12 cellular contexts compared by ENCODE assay signal in genomic region chr14:92538412-92539017, GRCh38. TPM values are rescaled to one million over a fixed set of nuclear protein-coding genes. Genes with fewer than 3 reads are reported as not detected.
DNase-seq lines count a peak whose midpoint lies in the region; ATAC-seq and TF ChIP-seq lines count a peak whose summit lies in the region.
"Had no signal": no experiment of that assay in that cellular context is flagged by ENCODE, and none has a peak within 500 bp of the region (broad histone marks: within the 10 kb centered on the region; RNA-seq: fewer than 3 reads in every experiment).

No MANE protein-coding gene starts in this region.

- H3K4me3 ChIP-seq in IMR-90 (ENCODE audit: insufficient read depth, low read depth, low read length) (no peak overlapping the region), gastrocnemius medialis (no peak overlapping the region), foreskin fibroblast (ENCODE audit: low read depth in 1 of 2, low read length in 2 of 2) (no peak overlapping the region), right cardiac atrium (ENCODE audit: low read length) (no peak overlapping the region), smooth muscle cell (no peak overlapping the region)

- H2AFZ ChIP-seq in IMR-90 (replicated peaks; ENCODE audit: low read length, poor library complexity) (no peak overlapping the region), smooth muscle cell (ENCODE audit: low read depth) (no peak overlapping the region)

- peaks cover 33 to 64% of the 10 kb centered on the region in 2 experiments for H3K79me1 ChIP-seq in IMR-90 (ENCODE audit: low read depth in 1 of 2, low read length in 2 of 2)

- intact Hi-C loops in IMR-90 (cut with micrococcal nuclease) (no loop called here), gastrocnemius medialis (cut with DNase I; ENCODE audit: low total_unique reads) (no loop called here), right cardiac atrium (cut with DNase I) (no loop called here)

- H3K4me1 ChIP-seq in IMR-90 (ENCODE audit: control insufficient read depth, insufficient read depth, low read length) (peaks cover 17% of the 10 kb centered on the region), gastrocnemius medialis (peaks cover 11 to 12% of the 10 kb centered on the region in 2 donors), right cardiac atrium (ENCODE audit: control insufficient read depth, insufficient read depth, low read length) (peaks cover 11% of the 10 kb centered on the region), smooth muscle cell (ENCODE audit: low read depth) (no peaks in the 10 kb centered on the region)

- TF ChIP-seq RAD21 in IMR-90 (IDR thresholded peaks at IDR 0.05; ENCODE audit: low read length), result no peak

- no peak overlapping the region for H2BK20ac ChIP-seq in IMR-90 (ENCODE audit: low read depth, low read length)

- H3F3A ChIP-seq in smooth muscle cell (ENCODE audit: low read depth), result peaks cover 6% of the 10 kb centered on the region

- H3K9me1 ChIP-seq in IMR-90 (ENCODE audit: insufficient read depth, low read length), result peaks cover 20% of the 10 kb centered on the region

- H3K9ac ChIP-seq in IMR-90 (ENCODE audit: low read depth, low read length), result no peak overlapping the region
- H3K9ac ChIP-seq in smooth muscle cell (ENCODE audit: low read depth), result no peak overlapping the region
- H3K9ac ChIP-seq: KMS-11 had no signal

- no peak overlapping the region for H3K4ac ChIP-seq in IMR-90 (ENCODE audit: low read depth, low read length)

- H3K27me3 ChIP-seq in IMR-90 (ENCODE audit: control insufficient read depth, insufficient read depth, low read length) (no peaks in the 10 kb centered on the region), gastrocnemius medialis (no peaks in the 10 kb centered on the region), right cardiac atrium (ENCODE audit: control insufficient read depth, insufficient read depth) (no peaks in the 10 kb centered on the region), smooth muscle cell (ENCODE audit: low read depth) (no peaks in the 10 kb centered on the region)

- no peaks in the 10 kb centered on the region for H3K79me2 ChIP-seq in smooth muscle cell (ENCODE audit: low read depth)

- BruUV-seq in IMR-90 (replicated peaks; lab: Mats Ljungman, UMichigan), result no TSS peak

- H3K23ac ChIP-seq in IMR-90 (ENCODE audit: low read depth, low read length), result no peak overlapping the region

- ATAC-seq in GM18870 (IDR thresholded peaks at IDR 0.05; ENCODE audit: unreplicated experiment), result peak; percentile 48
- peak; percentile 73 for ATAC-seq in GM21825 (IDR thresholded peaks at IDR 0.05; ENCODE audit: unreplicated experiment)
- no peak for ATAC-seq in IMR-90 (ENCODE audit: low read depth)
- ATAC-seq in gastrocnemius medialis, result no peak
- no peak for ATAC-seq in right cardiac atrium
- ATAC-seq: activated T-cell treated with anti-CD3 and anti-CD28 coated beads, Interleukin-2, amount 50 U/mL, for 4 hours had no signal

- H3K27ac ChIP-seq in IMR-90 (ENCODE audit: insufficient read depth, low read length) (no peak overlapping the region), gastrocnemius medialis (peak overlapping the region; percentile 22 to 75 (median 72)), right cardiac atrium (ENCODE audit: low read length) (no peak overlapping the region), smooth muscle cell (ENCODE audit: low read depth) (no peak overlapping the region)
- H3K27ac ChIP-seq: KMS-11 had no signal

- H2AK5ac ChIP-seq in IMR-90 (ENCODE audit: low read depth, low read length), result peak overlapping the region; percentile 79

- H3K4me2 ChIP-seq in IMR-90 (ENCODE audit: low read depth, low read length), result no peak overlapping the region
- H3K4me2 ChIP-seq in smooth muscle cell, result no peak overlapping the region
- H3K4me2 ChIP-seq: KMS-11 had no signal

- H2BK15ac ChIP-seq in IMR-90 (ENCODE audit: low read depth, low read length), result no peak overlapping the region; the same call in 2 of the 3 replicates

- no peak overlapping the region for H3K56ac ChIP-seq in IMR-90 (ENCODE audit: extremely low read depth, insufficient read depth, low read length)

- dilution Hi-C loops in IMR-90 (cut with HindIII; ENCODE audit: low sequenced_read_pairs, unreplicated experiment), result no loop called here

- TF ChIP-seq CTCF in IMR-90 (conservative IDR thresholded peaks at IDR 0.05; ENCODE audit: low read depth, low read length) (no peak), gastrocnemius medialis (IDR thresholded peaks at IDR 0.05 in 4 of 5, conservative IDR thresholded peaks at IDR 0.05 in 1 of 5) (no peak), foreskin fibroblast (IDR thresholded peaks at IDR 0.05; ENCODE audit: low read depth, low read length) (no peak), smooth muscle cell (IDR thresholded peaks at IDR 0.05; ENCODE audit: borderline replicate concordance, insufficient read depth, poor library complexity, severe bottlenecking) (no peak)

- H4K8ac ChIP-seq in IMR-90 (ENCODE audit: low read depth in 2 of 2, low read length in 2 of 2), result no peak overlapping the region

- POLR2A ChIA-PET in IMR-90 (lab: Charles Lee; ENCODE audit: unreplicated experiment), result no interaction called here

- no peak for TF ChIP-seq POLR2A in IMR-90 (IDR thresholded peaks at IDR 0.05; ENCODE audit: low read depth, low read length)
- no peak for TF ChIP-seq POLR2A in gastrocnemius medialis (IDR thresholded peaks at IDR 0.05)

- H2BK5ac ChIP-seq in IMR-90 (ENCODE audit: low read depth, low read length, poor library complexity, severe bottlenecking), result no peak overlapping the region

- H3K36me3 ChIP-seq in IMR-90 (ENCODE audit: control insufficient read depth, insufficient read depth, low read length) (no peaks in the 10 kb centered on the region), gastrocnemius medialis (no peaks in the 10 kb centered on the region), smooth muscle cell (ENCODE audit: low read depth) (no peaks in the 10 kb centered on the region)

- DNase-seq in IMR-90 (no peak), gastrocnemius medialis (no peak), foreskin fibroblast (no peak), SIG-M5 treated with dmso at 0.1 percent for 504 hours (lab: John Stamatoyannopoulos, UW; ENCODE audit: unreplicated experiment) (no peak), right cardiac atrium (no peak), smooth muscle cell (lab: John Stamatoyannopoulos, UW; ENCODE audit: unreplicated experiment) (no peak)
- DNase-seq: activated T-cell treated with anti-CD3 and anti-CD28 coated beads, Interleukin-2, amount 50 U/mL, for 4 hours; effector memory CD4-positive, alpha-beta T cell; stimulated activated CD4-positive, alpha-beta T cell treated with anti-CD3 and anti-CD28 coated beads, Interleukin-12 subunit alpha, Interleukin-12 subunit beta, amount 100 ng/mL, for 4 hours had no signal

- no peak overlapping the region for H3K18ac ChIP-seq in IMR-90 (ENCODE audit: low read depth, low read length)

- H2BK120ac ChIP-seq in IMR-90 (ENCODE audit: low read depth, low read length), result no peak overlapping the region

- in situ Hi-C loops in IMR-90 (cut with MboI; ENCODE audit: low sequenced_read_pairs) (no loop called here), gastrocnemius medialis (cut with MboI; ENCODE audit: low sequenced_read_pairs in 4 of 4) (no loop called here)

- H4K91ac ChIP-seq in IMR-90 (ENCODE audit: insufficient read depth, low read depth, low read length), result no peak overlapping the region; the same call in 1 of the 2 replicates

- peaks cover 16% of the 10 kb centered on the region for H4K20me1 ChIP-seq in IMR-90 (ENCODE audit: insufficient read depth, low read length)
- H4K20me1 ChIP-seq in smooth muscle cell (ENCODE audit: low read depth), result peaks cover 4% of the 10 kb centered on the region

- peak overlapping the region; percentile 5 for H3K14ac ChIP-seq in IMR-90 (replicated peaks; ENCODE audit: low read depth, low read length)

- WGBS in IMR-90 (ENCODE audit: extremely low coverage in 2 of 2, insufficient read length in 1 of 2), 2 experiments, result no CpG with 5 or more reads among the region's 6 CpGs
- WGBS in right cardiac atrium, result 93% methylated on average over 6 of the region's 6 CpGs
- 85% methylated on average over 6 of the region's 6 CpGs for WGBS in smooth muscle cell (ENCODE audit: low lambda C conversion rate)

- no peak overlapping the region for H2AK9ac ChIP-seq in IMR-90 (replicated peaks; ENCODE audit: low read depth, low read length, poor library complexity)

- CTCF ChIA-PET in IMR-90 (lab: Yijun Ruan, JAX), result no interaction called here

- H4K5ac ChIP-seq in IMR-90 (ENCODE audit: low read depth, low read length), result no peak overlapping the region

- no peaks in the 10 kb centered on the region for H3K9me3 ChIP-seq in IMR-90 (ENCODE audit: control insufficient read depth, insufficient read depth, low read length)
- no peaks in the 10 kb centered on the region for H3K9me3 ChIP-seq in gastrocnemius medialis
- no peaks in the 10 kb centered on the region for H3K9me3 ChIP-seq in right cardiac atrium (ENCODE audit: control insufficient read depth, low read length)
- H3K9me3 ChIP-seq in smooth muscle cell (replicated peaks; ENCODE audit: low read depth), result no peaks in the 10 kb centered on the region

TF ChIP-seq in IMR-90, 13 proteins besides CTCF, POLR2A, EP300 and RAD21:
- TF ChIP-seq ELK1 (IDR thresholded peaks at IDR 0.05; ENCODE audit: borderline replicate concordance, low read depth, low read length) (no peak), CEBPB (IDR thresholded peaks at IDR 0.05; ENCODE audit: low read depth, low read length) (no peak), SMC3 (IDR thresholded peaks at IDR 0.05; ENCODE audit: low read depth, low read length) (no peak), RFX5 (IDR thresholded peaks at IDR 0.05; ENCODE audit: low read depth, low read length) (no peak), FOS (IDR thresholded peaks at IDR 0.05; ENCODE audit: low read depth, low read length) (no peak), MAFK (IDR thresholded peaks at IDR 0.05; ENCODE audit: low read depth, low read length) (no peak)

RNA-seq across cellular contexts. Expression of gene RIN3, which starts 24.9 kb away (rescaled TPM):
- total RNA-seq in IMR-90 (2012; rRNA removed), result 2.2 and 2.5 TPM in 2 replicates
- polyA plus RNA-seq in IMR-90 (2012; rRNA removed), result 11.1 and 11.6 TPM in 2 replicates
- 8.9 and 13.9 TPM in 2 replicates for polyA plus RNA-seq in IMR-90 (2012; cell fraction: cytosol; rRNA removed)
- polyA plus RNA-seq in IMR-90 (2012; cell fraction: nucleus; rRNA removed; ENCODE audit: low replicate concordance), result 10.8 and 19.9 TPM in 2 replicates
- total RNA-seq in gastrocnemius medialis, result 1 to 10 TPM; 2.1 to 3.7 (median 2.6) TPM
- 10 to 100 TPM; 10.3 to 15.2 (median 14.6) TPM for total RNA-seq in right cardiac atrium
- 7.5 TPM for polyA plus RNA-seq in right cardiac atrium
- total RNA-seq in smooth muscle cell, result 1.7 and 2.7 TPM in 2 replicates
- polyA plus RNA-seq in smooth muscle cell, result 3.8 and 8.0 TPM in 2 replicates

Comparison
In these comparisons a context has a peak if more than half of its experiments do, and no peak if none do; other contexts are left out.
1. ATAC-seq: peak in GM18870 (single experiment) and GM21825 (single experiment); none in IMR-90 (single experiment), gastrocnemius medialis (0 of 2) and right cardiac atrium (0 of 2).
2. H3K27ac ChIP-seq: peak in gastrocnemius medialis (4 of 4); none in IMR-90 (single experiment), right cardiac atrium (single experiment) and smooth muscle cell (single experiment).